ENCODE assay signal across 23 cellular contexts in genomic region chr2:185221-185620, GRCh38.
A peak's percentile ranks its signal among the peaks of the same experiment; 100 is the strongest.
DNase-seq lines count a peak whose midpoint lies in the region; ATAC-seq and TF ChIP-seq lines count a peak whose summit lies in the region.
"Had no signal": no experiment of that assay in that cellular context is flagged by ENCODE, and none has a peak within 500 bp of the region (broad histone marks: within the 10 kb centered on the region; RNA-seq: fewer than 3 reads in every experiment).

No MANE protein-coding gene starts in this region.

- peaks cover 20% of the 10 kb centered on the region for H3K9me3 ChIP-seq in PC-3 (ENCODE audit: low read length)
- H3K9me3 ChIP-seq in mammary epithelial cell (replicated peaks; ENCODE audit: insufficient read depth, low read length): no peaks in the 10 kb centered on the region
- peaks cover 24% of the 10 kb centered on the region for H3K9me3 ChIP-seq in Caco-2

- H3F3A ChIP-seq in PC-3 (ENCODE audit: low read length, unreplicated experiment): no peaks in the 10 kb centered on the region

- H4K20me1 ChIP-seq in PC-3 (ENCODE audit: low read length): no peaks in the 10 kb centered on the region
- no peaks in the 10 kb centered on the region for H4K20me1 ChIP-seq in mammary epithelial cell (ENCODE audit: insufficient read depth, low read length)

- no TSS peak for BruUV-seq in PC-3 (replicated peaks; lab: Mats Ljungman, UMichigan)
- no TSS peak for BruUV-seq in mammary epithelial cell (replicated peaks; lab: Mats Ljungman, UMichigan)
- no TSS peak for BruUV-seq in Caco-2 (replicated peaks; lab: Mats Ljungman, UMichigan)

- H2AFZ ChIP-seq in PC-3 (ENCODE audit: low read length) (no peak overlapping the region), mammary epithelial cell (ENCODE audit: low read depth, low read length) (no peak overlapping the region)

- CTCF ChIA-PET in activated CD8-positive, alpha-beta T cell treated with anti-CD3 and anti-CD28 coated beads for 36 hours (lab: Charles Lee): interaction anchor here (1.6 kb wide), 1 partner anchor 43 kb away, joined by 3 read pairs; no protein-coding TSS in a partner anchor
- CTCF ChIA-PET in activated CD8-positive, alpha-beta T cell treated with anti-CD3 and anti-CD28 coated beads, Interleukin-2, amount 10 ng/mL, durations not matched to agents 7 days and 5 days (lab: Charles Lee): no interaction called here
- CTCF ChIA-PET in PC-3 (lab: Charles Lee): no interaction called here
- CTCF ChIA-PET in mammary epithelial cell (lab: Charles Lee; ENCODE audit: low non-redundant PET): interaction anchor here (0.6 kb wide), 1 partner anchor 492 kb away, joined by 3 read pairs; the partner anchor contains the start of gene TMEM18
- CTCF ChIA-PET in Caco-2 (lab: Charles Lee): no interaction called here

- dilution Hi-C loops in mammary epithelial cell (cut with HindIII; ENCODE audit: low sequenced_read_pairs): no loop called here

- no peak for DNase-seq in activated CD8-positive, alpha-beta T cell treated with anti-CD3 and anti-CD28 coated beads for 36 hours
- no peak for DNase-seq in activated CD8-positive, alpha-beta T cell treated with anti-CD3 and anti-CD28 coated beads, Interleukin-2, amount 10 ng/mL, durations not matched to agents 7 days and 5 days
- DNase-seq in PC-3 (peak; percentile 80), mammary epithelial cell (peak; percentile 76), kidney tubule cell (ENCODE audit: low spot score) (peak; percentile 43), Caco-2 (no peak), posterior vena cava (ENCODE audit: low spot score) (no peak)
- DNase-seq: DMS79 treated with DMSO at 0.1 percent for 48 hours, H9, HFFc6, Kasumi-1, MM.1S, NCI-H1048, NCI-H1417 treated with DMSO at 0.1 percent for 48 hours, NCI-H187, NCI-H2107, NCI-H446 treated with DMSO at 0.1 percent for 48 hours, NCI-H526 treated with DMSO at 0.1 percent for 48 hours, OCI-M1, SHP77 treated with DMSO at 0.1 percent for 48 hours had no signal

- H3K27me3 Mint-ChIP-seq in activated CD8-positive, alpha-beta T cell treated with anti-CD3 and anti-CD28 coated beads for 36 hours: no peaks in the 10 kb centered on the region
- no peaks in the 10 kb centered on the region for H3K27me3 Mint-ChIP-seq in activated CD8-positive, alpha-beta T cell treated with anti-CD3 and anti-CD28 coated beads, Interleukin-2, amount 10 ng/mL, durations not matched to agents 7 days and 5 days (ENCODE audit: low read depth)
- no peaks in the 10 kb centered on the region for H3K27me3 Mint-ChIP-seq in Caco-2 (ENCODE audit: insufficient read depth, unreplicated experiment)

- H3K4me3 ChIP-seq in PC-3 (ENCODE audit: low read length): no peak overlapping the region
- no peak overlapping the region for H3K4me3 ChIP-seq in mammary epithelial cell (replicated peaks in 1 of 3; ENCODE audit: insufficient read depth in 1 of 3, low read depth in 2 of 3, low read length in 3 of 3)
- no peak overlapping the region for H3K4me3 ChIP-seq in Caco-2 (ENCODE audit: low read depth, low read length)

- H3K27ac ChIP-seq in PC-3 (ENCODE audit: low read length): no peak overlapping the region
- H3K27ac ChIP-seq in mammary epithelial cell (ENCODE audit: insufficient read depth, low read depth, low read length): no peak overlapping the region

- H3K27ac Mint-ChIP-seq in activated CD8-positive, alpha-beta T cell treated with anti-CD3 and anti-CD28 coated beads for 36 hours: no peak overlapping the region
- no peak overlapping the region for H3K27ac Mint-ChIP-seq in activated CD8-positive, alpha-beta T cell treated with anti-CD3 and anti-CD28 coated beads, Interleukin-2, amount 10 ng/mL, durations not matched to agents 7 days and 5 days
- H3K27ac Mint-ChIP-seq in Caco-2 (ENCODE audit: unreplicated experiment): no peak overlapping the region
- H3K27ac Mint-ChIP-seq: B cell, CD14-positive monocyte, H9, HFFc6 had no signal

- in situ Hi-C loops in mammary epithelial cell (cut with MboI; ENCODE audit: low sequenced_read_pairs in 2 of 2): no loop called here

- POLR2A ChIA-PET in activated CD8-positive, alpha-beta T cell treated with anti-CD3 and anti-CD28 coated beads for 36 hours (lab: Charles Lee): no interaction called here
- POLR2A ChIA-PET in activated CD8-positive, alpha-beta T cell treated with anti-CD3 and anti-CD28 coated beads, Interleukin-2, amount 10 ng/mL, durations not matched to agents 7 days and 5 days (lab: Charles Lee): no interaction called here
- POLR2A ChIA-PET in PC-3 (lab: Charles Lee; ENCODE audit: unreplicated experiment): no interaction called here
- POLR2A ChIA-PET in Caco-2 (lab: Charles Lee): no interaction called here

- peaks cover 6% of the 10 kb centered on the region for H3K36me3 Mint-ChIP-seq in activated CD8-positive, alpha-beta T cell treated with anti-CD3 and anti-CD28 coated beads for 36 hours (ENCODE audit: low read depth)
- peaks cover 3% of the 10 kb centered on the region for H3K36me3 Mint-ChIP-seq in activated CD8-positive, alpha-beta T cell treated with anti-CD3 and anti-CD28 coated beads, Interleukin-2, amount 10 ng/mL, durations not matched to agents 7 days and 5 days (ENCODE audit: low read depth)
- H3K36me3 Mint-ChIP-seq in Caco-2 (ENCODE audit: insufficient read depth, unreplicated experiment): no peaks in the 10 kb centered on the region
- H3K36me3 Mint-ChIP-seq: CD14-positive monocyte had no signal

- no peaks in the 10 kb centered on the region for H3K27me3 ChIP-seq in PC-3 (ENCODE audit: low read length)
- H3K27me3 ChIP-seq in mammary epithelial cell (ENCODE audit: insufficient read depth, low read length): no peaks in the 10 kb centered on the region
- no peaks in the 10 kb centered on the region for H3K27me3 ChIP-seq in Caco-2 (replicated peaks; ENCODE audit: control insufficient read depth, insufficient read depth, low read length)

- intact Hi-C loops in activated CD8-positive, alpha-beta T cell treated with anti-CD3 and anti-CD28 coated beads for 36 hours (cut with micrococcal nuclease): no loop called here
- intact Hi-C loops in PC-3 (cut with micrococcal nuclease) (no loop called here), mammary epithelial cell (cut with micrococcal nuclease) (no loop called here), Caco-2 (cut with micrococcal nuclease; ENCODE audit: unreplicated experiment) (no loop called here), posterior vena cava (cut with DNase I) (no loop called here)

- H3K36me3 ChIP-seq in PC-3 (ENCODE audit: low read depth, low read length): peaks cover 4% of the 10 kb centered on the region; the same call in 1 of the 2 replicates
- no peaks in the 10 kb centered on the region for H3K36me3 ChIP-seq in mammary epithelial cell (ENCODE audit: insufficient read depth, low read length)
- no peaks in the 10 kb centered on the region for H3K36me3 ChIP-seq in Caco-2 (ENCODE audit: control insufficient read depth, insufficient read depth, low read length)

- no peak overlapping the region for H3K9ac ChIP-seq in PC-3 (ENCODE audit: low read length)
- no peak overlapping the region for H3K9ac ChIP-seq in mammary epithelial cell (ENCODE audit: insufficient read depth, low read length)

- peaks cover 23% of the 10 kb centered on the region for H3K9me3 Mint-ChIP-seq in activated CD8-positive, alpha-beta T cell treated with anti-CD3 and anti-CD28 coated beads for 36 hours
- peaks cover 32% of the 10 kb centered on the region for H3K9me3 Mint-ChIP-seq in activated CD8-positive, alpha-beta T cell treated with anti-CD3 and anti-CD28 coated beads, Interleukin-2, amount 10 ng/mL, durations not matched to agents 7 days and 5 days (ENCODE audit: insufficient read depth)
- peaks cover 12% of the 10 kb centered on the region for H3K9me3 Mint-ChIP-seq in Caco-2 (ENCODE audit: unreplicated experiment)

- H3K4me1 Mint-ChIP-seq in activated CD8-positive, alpha-beta T cell treated with anti-CD3 and anti-CD28 coated beads for 36 hours (ENCODE audit: low read depth): peaks cover 18% of the 10 kb centered on the region
- no peaks in the 10 kb centered on the region for H3K4me1 Mint-ChIP-seq in activated CD8-positive, alpha-beta T cell treated with anti-CD3 and anti-CD28 coated beads, Interleukin-2, amount 10 ng/mL, durations not matched to agents 7 days and 5 days (ENCODE audit: low read depth)
- no peaks in the 10 kb centered on the region for H3K4me1 Mint-ChIP-seq in Caco-2 (ENCODE audit: low read depth, unreplicated experiment)
- H3K4me1 Mint-ChIP-seq: B cell, CD14-positive monocyte, H9 had no signal

- H3K9me2 ChIP-seq in PC-3 (replicated peaks; ENCODE audit: low read length): no peaks in the 10 kb centered on the region

- H3K4me2 ChIP-seq in PC-3 (ENCODE audit: low read length): no peak overlapping the region
- no peak overlapping the region for H3K4me2 ChIP-seq in mammary epithelial cell (ENCODE audit: insufficient read depth, low read depth, low read length)

- TF ChIP-seq CTCF in activated CD8-positive, alpha-beta T cell treated with anti-CD3 and anti-CD28 coated beads for 36 hours (IDR thresholded peaks at IDR 0.05): no peak
- TF ChIP-seq CTCF in PC-3 (conservative IDR thresholded peaks at IDR 0.05; ENCODE audit: low read depth, low read length) (no peak), mammary epithelial cell (conservative IDR thresholded peaks at IDR 0.05 in 1 of 2, IDR thresholded peaks at IDR 0.05 in 1 of 2; ENCODE audit: extremely low read depth in 1 of 2, insufficient read depth in 1 of 2, low read depth in 1 of 2, low read length in 2 of 2) (no peak), Caco-2 (IDR thresholded peaks at IDR 0.05; ENCODE audit: insufficient read depth in 1 of 2, low read depth in 1 of 2, low read length in 1 of 2, severe bottlenecking in 1 of 2, unreplicated experiment in 1 of 2) (no peak)

- WGBS in mammary epithelial cell (ENCODE audit: low coverage, missing lambda C conversion rate): 0% methylated on average over 1 of the region's 1 CpG

- H3K79me2 ChIP-seq in PC-3 (ENCODE audit: low read length) (no peaks in the 10 kb centered on the region), mammary epithelial cell (ENCODE audit: insufficient read depth, low read length) (no peaks in the 10 kb centered on the region)

- peak; percentile 51 for ATAC-seq in activated CD8-positive, alpha-beta T cell treated with anti-CD3 and anti-CD28 coated beads for 36 hours
- ATAC-seq in activated CD8-positive, alpha-beta T cell treated with anti-CD3 and anti-CD28 coated beads, Interleukin-2, amount 10 ng/mL, durations not matched to agents 7 days and 5 days: no peak
- ATAC-seq in PC-3 (no peak), HG03196 (IDR thresholded peaks at IDR 0.05; ENCODE audit: unreplicated experiment) (no peak)

- H3K4me3 Mint-ChIP-seq in activated CD8-positive, alpha-beta T cell treated with anti-CD3 and anti-CD28 coated beads for 36 hours: no peak overlapping the region
- H3K4me3 Mint-ChIP-seq in activated CD8-positive, alpha-beta T cell treated with anti-CD3 and anti-CD28 coated beads, Interleukin-2, amount 10 ng/mL, durations not matched to agents 7 days and 5 days: no peak overlapping the region
- H3K4me3 Mint-ChIP-seq in Caco-2 (ENCODE audit: unreplicated experiment): no peak overlapping the region
- H3K4me3 Mint-ChIP-seq: B cell, CD14-positive monocyte, H9, HFFc6 had no signal

- H3K4me1 ChIP-seq in PC-3 (ENCODE audit: insufficient read depth, low read length) (peaks cover 4% of the 10 kb centered on the region), mammary epithelial cell (ENCODE audit: insufficient read depth, low read length) (peaks cover 13% of the 10 kb centered on the region), Caco-2 (no peaks in the 10 kb centered on the region)

Comparison
In these comparisons a context has a peak if more than half of its experiments do, and no peak if none do; other contexts are left out.
1. CTCF ChIA-PET loops: an anchor here in activated CD8-positive, alpha-beta T cell treated with anti-CD3 and anti-CD28 coated beads for 36 hours (1.6 kb wide) and mammary epithelial cell (0.6 kb wide); none called in activated CD8-positive, alpha-beta T cell treated with anti-CD3 and anti-CD28 coated beads, Interleukin-2, amount 10 ng/mL, durations not matched to agents 7 days and 5 days, PC-3 and Caco-2.
2. DNase-seq: peak in PC-3 (single experiment), mammary epithelial cell (single experiment) and kidney tubule cell (single experiment); none in activated CD8-positive, alpha-beta T cell treated with anti-CD3 and anti-CD28 coated beads for 36 hours (single experiment), activated CD8-positive, alpha-beta T cell treated with anti-CD3 and anti-CD28 coated beads, Interleukin-2, amount 10 ng/mL, durations not matched to agents 7 days and 5 days (single experiment), Caco-2 (0 of 2) and posterior vena cava (single experiment).